ENCODE assay signal across 27 cellular contexts in genomic region chr19:48914181-48914580, GRCh38. TPM values are rescaled to one million over a fixed set of nuclear protein-coding genes. Genes with fewer than 3 reads are reported as not detected.
"Had no signal": no experiment of that assay in that cellular context is flagged by ENCODE, and none has a peak within 500 bp of the region (broad histone marks: within the 10 kb centered on the region; RNA-seq: fewer than 3 reads in every experiment).

No MANE protein-coding gene starts in this region.

- H3K9me3 ChIP-seq: breast epithelium, esophagus squamous epithelium, gastroesophageal sphincter, mucosa of descending colon, right lobe of liver, tibial artery had no signal

- H3K9me3 Mint-ChIP-seq: activated CD4-positive, alpha-beta memory T cell treated with anti-CD3 and anti-CD28 coated beads, Interleukin-2, amount 10 ng/mL, durations not matched to agents 7 days and 5 days; activated CD4-positive, alpha-beta T cell treated with anti-CD3 and anti-CD28 coated beads, Interleukin-2, amount 10 ng/mL, durations not matched to agents 24 days and 14 days; activated naive CD4-positive, alpha-beta T cell treated with anti-CD3 and anti-CD28 coated beads, Interleukin-2, amount 50 U/mL, for 72 hours; activated T-helper 1 cell treated with anti-CD3 and anti-CD28 coated beads, Interleukin-12 subunit alpha, Interleukin-12 subunit beta, Interleukin-2, Interleukin-4 antibody, amounts not matched to agents 30 ng/mL and 10 ng/mL and 1 ng/mL, durations not matched to agents 14 hours and 24 hours and 36 hours; stimulated activated naive CD8-positive, alpha-beta T cell treated with anti-CD3 and anti-CD28 coated beads, Interleukin-15, amount 100 ng/mL, for 72 hours; T-helper 2 cell treated with Interferon-gamma antibody and Interleukin-4, amounts not matched to agents 5 μg/mL and 100 μg/mL, for 36 hours had no signal

- H3K27ac Mint-ChIP-seq: activated CD4-positive, alpha-beta memory T cell treated with anti-CD3 and anti-CD28 coated beads, Interleukin-2, amount 10 ng/mL, durations not matched to agents 7 days and 5 days; activated CD4-positive, alpha-beta T cell treated with anti-CD3 and anti-CD28 coated beads, Interleukin-2, amount 10 ng/mL, durations not matched to agents 24 days and 14 days; activated T-helper 1 cell treated with anti-CD3 and anti-CD28 coated beads, Interleukin-12 subunit alpha, Interleukin-12 subunit beta, Interleukin-2, Interleukin-4 antibody, amounts not matched to agents 30 ng/mL and 10 ng/mL and 1 ng/mL, durations not matched to agents 14 hours and 24 hours and 36 hours; stimulated activated naive CD8-positive, alpha-beta T cell treated with anti-CD3 and anti-CD28 coated beads, Interleukin-15, amount 100 ng/mL, for 72 hours; T-helper 2 cell treated with Interferon-gamma antibody and Interleukin-4, amounts not matched to agents 5 μg/mL and 100 μg/mL, for 36 hours had no signal

- H3K27me3 ChIP-seq: breast epithelium, esophagus squamous epithelium, gastroesophageal sphincter, right lobe of liver, tibial artery had no signal

- ATAC-seq: activated CD4-positive, CD25-positive, alpha-beta regulatory T cell treated with anti-CD3 and anti-CD28 coated beads, Interleukin-2, amount 50 U/mL, for 24 hours; gastroesophageal sphincter; left ventricle myocardium superior; stimulated activated naive CD8-positive, alpha-beta T cell treated with anti-CD3 and anti-CD28 coated beads, Interleukin-15, amount 100 ng/mL, for 72 hours had no signal

- H3K36me3 ChIP-seq: breast epithelium had no signal

- H3K4me3 ChIP-seq: breast epithelium, coronary artery, esophagus squamous epithelium, gastroesophageal sphincter, mucosa of descending colon, right lobe of liver, skin epidermis, tibial artery had no signal

- H3K4me1 Mint-ChIP-seq: activated CD4-positive, alpha-beta memory T cell treated with anti-CD3 and anti-CD28 coated beads, Interleukin-2, amount 10 ng/mL, durations not matched to agents 7 days and 5 days; activated CD4-positive, alpha-beta T cell treated with anti-CD3 and anti-CD28 coated beads, Interleukin-2, amount 10 ng/mL, durations not matched to agents 24 days and 14 days; stimulated activated naive CD8-positive, alpha-beta T cell treated with anti-CD3 and anti-CD28 coated beads, Interleukin-15, amount 100 ng/mL, for 72 hours had no signal

- H3K27ac ChIP-seq: breast epithelium, coronary artery, esophagus squamous epithelium, right lobe of liver, skin epidermis, tibial artery, VCaP had no signal

- H3K4me1 ChIP-seq: breast epithelium, esophagus squamous epithelium, gastroesophageal sphincter, tibial artery had no signal

- H3K4me3 Mint-ChIP-seq: activated CD4-positive, alpha-beta memory T cell treated with anti-CD3 and anti-CD28 coated beads, Interleukin-2, amount 10 ng/mL, durations not matched to agents 7 days and 5 days; activated CD4-positive, alpha-beta T cell treated with anti-CD3 and anti-CD28 coated beads, Interleukin-2, amount 10 ng/mL, durations not matched to agents 24 days and 14 days; activated T-helper 1 cell treated with anti-CD3 and anti-CD28 coated beads, Interleukin-12 subunit alpha, Interleukin-12 subunit beta, Interleukin-2, Interleukin-4 antibody, amounts not matched to agents 30 ng/mL and 10 ng/mL and 1 ng/mL, durations not matched to agents 14 hours and 24 hours and 36 hours; stimulated activated naive CD8-positive, alpha-beta T cell treated with anti-CD3 and anti-CD28 coated beads, Interleukin-15, amount 100 ng/mL, for 72 hours; T-helper 2 cell treated with Interferon-gamma antibody and Interleukin-4, amounts not matched to agents 5 μg/mL and 100 μg/mL, for 36 hours had no signal

- DNase-seq: activated CD4-positive, alpha-beta memory T cell treated with anti-CD3 and anti-CD28 coated beads, Interleukin-2, amount 10 ng/mL, durations not matched to agents 7 days and 5 days; activated CD4-positive, alpha-beta T cell treated with anti-CD3 and anti-CD28 coated beads, Interleukin-2, amount 10 ng/mL, durations not matched to agents 24 days and 14 days; activated gamma-delta T cell; amniotic stem cell; cerebellar nuclear complex; esophagus squamous epithelium; head of caudate nucleus; hypothalamus; left ventricle myocardium superior; mucosa of descending colon; occipital lobe; posterior cingulate gyrus; right lobe of liver; stimulated activated CD4-positive, alpha-beta T cell treated with anti-CD3 and anti-CD28 coated beads, Interleukin-1b, Interleukin-23, amount 100 ng/mL, for 48 hours; stimulated activated naive CD8-positive, alpha-beta T cell treated with anti-CD3 and anti-CD28 coated beads, Interleukin-15, amount 100 ng/mL, for 72 hours; tibial artery had no signal

- H3K27me3 Mint-ChIP-seq: activated CD4-positive, alpha-beta memory T cell treated with anti-CD3 and anti-CD28 coated beads, Interleukin-2, amount 10 ng/mL, durations not matched to agents 7 days and 5 days; activated CD4-positive, alpha-beta T cell treated with anti-CD3 and anti-CD28 coated beads, Interleukin-2, amount 10 ng/mL, durations not matched to agents 24 days and 14 days; stimulated activated naive CD8-positive, alpha-beta T cell treated with anti-CD3 and anti-CD28 coated beads, Interleukin-15, amount 100 ng/mL, for 72 hours had no signal

RNA-seq across cellular contexts. Expression of gene TULP2, which starts 15.6 kb away (rescaled TPM):
- total RNA-seq: activated CD4-positive, alpha-beta T cell treated with anti-CD3 and anti-CD28 coated beads, Interleukin-2, amount 10 ng/mL, durations not matched to agents 24 days and 14 days; activated T-helper 1 cell treated with anti-CD3 and anti-CD28 coated beads, Interleukin-12 subunit alpha, Interleukin-12 subunit beta, Interleukin-2, Interleukin-4 antibody, amounts not matched to agents 30 ng/mL and 10 ng/mL and 1 ng/mL, durations not matched to agents 14 hours and 24 hours and 36 hours; esophagus squamous epithelium; left ventricle myocardium superior; occipital lobe; right lobe of liver; urinary bladder had no signal
- polyA plus RNA-seq: neural cell had no signal

RNA-seq across cellular contexts. Expression of gene DHDH, which starts 19.3 kb away (rescaled TPM):
- total RNA-seq: activated T-helper 1 cell treated with anti-CD3 and anti-CD28 coated beads, Interleukin-12 subunit alpha, Interleukin-12 subunit beta, Interleukin-2, Interleukin-4 antibody, amounts not matched to agents 30 ng/mL and 10 ng/mL and 1 ng/mL, durations not matched to agents 14 hours and 24 hours and 36 hours; left ventricle myocardium superior; occipital lobe had no signal
